21 cellular contexts compared by ENCODE assay signal in genomic region chr7:39527951-39528350, GRCh38.
"Had no signal": no experiment of that assay in that cellular context is flagged by ENCODE, and none has a peak within 500 bp of the region (broad histone marks: within the 10 kb centered on the region; RNA-seq: fewer than 3 reads in every experiment).

No MANE protein-coding gene starts in this region.

- H3K4me1 ChIP-seq: adrenal gland, breast epithelium, heart right ventricle, vagina had no signal

- H3K27me3 ChIP-seq: adrenal gland, breast epithelium, vagina had no signal

- DNase-seq: activated B cell treated with CpG ODN at 0.5 μM for 24 hours; activated CD4-positive, alpha-beta T cell treated with anti-CD3 and anti-CD28 coated beads for 36 hours; activated CD4-positive, alpha-beta T cell treated with anti-CD3 and anti-CD28 coated beads, Interleukin-2, amount 50 U/mL, for 4 hours; activated CD8-positive, alpha-beta memory T cell treated with anti-CD3 and anti-CD28 coated beads for 24 hours; activated CD8-positive, alpha-beta memory T cell treated with anti-CD3 and anti-CD28 coated beads, Interleukin-2, amount 50 U/mL, for 4 hours; activated naive CD4-positive, alpha-beta T cell; activated T-cell treated with anti-CD3 and anti-CD28 coated beads, Interleukin-2, amount 50 U/mL, for 4 hours; adrenal gland; cortex of kidney; erythroblast; heart right ventricle; naive thymus-derived CD4-positive, alpha-beta T cell; posterior cingulate gyrus; stimulated activated CD4-positive, alpha-beta T cell treated with anti-CD3 and anti-CD28 coated beads, Interleukin-4, amount 100 ng/mL, for 1 hour; stimulated activated naive CD4-positive, alpha-beta T cell; T1000 had no signal

- H3K27ac ChIP-seq: adrenal gland, breast epithelium, heart right ventricle, thoracic aorta, vagina had no signal

- H3K9me3 ChIP-seq: adrenal gland, breast epithelium, heart right ventricle, thoracic aorta, vagina had no signal

- H3K4me3 ChIP-seq: adrenal gland, breast epithelium, heart right ventricle, thoracic aorta, vagina had no signal

- H3K36me3 ChIP-seq: adrenal gland, breast epithelium, heart right ventricle, thoracic aorta, vagina had no signal

- ATAC-seq: activated CD4-positive, alpha-beta T cell treated with anti-CD3 and anti-CD28 coated beads for 36 hours; activated T-cell treated with anti-CD3 and anti-CD28 coated beads, Interleukin-2, amount 50 U/mL, for 4 hours; heart right ventricle; left lobe of liver; naive thymus-derived CD4-positive, alpha-beta T cell; sciatic nerve had no signal
